ENCODE assay signal across 6 cellular contexts in the genomic region with DNA sequence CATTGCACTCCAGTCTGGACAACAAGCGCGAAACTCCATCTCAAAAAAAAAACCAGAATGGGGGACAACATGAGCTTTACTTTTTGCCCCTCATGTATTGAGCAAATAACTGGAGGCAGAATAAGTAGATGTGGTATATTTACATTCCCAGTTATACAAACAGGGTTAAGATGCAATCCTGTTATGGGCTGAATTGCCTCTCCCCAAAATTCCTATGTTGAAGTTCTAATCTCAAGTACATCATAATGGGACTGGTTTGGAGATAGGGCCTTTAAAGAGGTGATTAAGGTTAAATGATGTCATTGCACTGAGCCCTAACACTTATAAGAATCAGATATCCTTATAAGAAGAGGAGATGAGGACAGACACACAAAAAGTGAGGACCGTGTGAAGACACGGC.
"Had no signal": no experiment of that assay in that cellular context is flagged by ENCODE, and none has a peak within 500 bp of the region (broad histone marks: within the 10 kb centered on the region; RNA-seq: fewer than 3 reads in every experiment).

No MANE protein-coding gene starts in this region.

- DNase-seq: GM23248, GOT3, H7, HCEC 1CT, KBM-7 had no signal

- H3K27ac ChIP-seq: GM23248 had no signal

- FAIRE-seq: HTR-8/SVneo had no signal

- H3K4me3 ChIP-seq: GM23248 had no signal
